1 cellular context compared by ENCODE assay signal in the genomic region with DNA sequence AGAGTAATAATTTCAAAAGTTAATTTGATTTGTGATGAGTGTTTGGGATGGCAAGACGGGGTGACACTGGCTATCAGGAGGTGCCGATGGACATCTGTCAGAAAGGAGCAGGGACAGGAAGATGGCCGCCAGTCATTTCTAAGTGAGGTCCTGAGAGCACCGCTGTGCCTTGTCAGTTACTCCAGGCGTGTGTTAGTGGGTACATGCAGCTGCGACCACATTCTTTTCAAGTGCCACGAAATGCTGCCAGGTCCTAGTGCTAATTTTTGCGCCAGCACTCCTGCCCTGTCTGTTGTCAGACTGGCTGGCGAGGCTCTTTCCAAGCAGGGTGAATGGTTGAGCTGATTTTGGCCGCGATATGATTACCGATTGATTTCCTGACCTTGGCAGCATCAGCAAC.
TF ChIP-seq lines count a peak whose summit lies in the region.

No MANE protein-coding gene starts in this region.

TF ChIP-seq in H1, 55 proteins besides CTCF, POLR2A, EP300 and RAD21 (continued from another document):
- TF ChIP-seq, protein P1, sequence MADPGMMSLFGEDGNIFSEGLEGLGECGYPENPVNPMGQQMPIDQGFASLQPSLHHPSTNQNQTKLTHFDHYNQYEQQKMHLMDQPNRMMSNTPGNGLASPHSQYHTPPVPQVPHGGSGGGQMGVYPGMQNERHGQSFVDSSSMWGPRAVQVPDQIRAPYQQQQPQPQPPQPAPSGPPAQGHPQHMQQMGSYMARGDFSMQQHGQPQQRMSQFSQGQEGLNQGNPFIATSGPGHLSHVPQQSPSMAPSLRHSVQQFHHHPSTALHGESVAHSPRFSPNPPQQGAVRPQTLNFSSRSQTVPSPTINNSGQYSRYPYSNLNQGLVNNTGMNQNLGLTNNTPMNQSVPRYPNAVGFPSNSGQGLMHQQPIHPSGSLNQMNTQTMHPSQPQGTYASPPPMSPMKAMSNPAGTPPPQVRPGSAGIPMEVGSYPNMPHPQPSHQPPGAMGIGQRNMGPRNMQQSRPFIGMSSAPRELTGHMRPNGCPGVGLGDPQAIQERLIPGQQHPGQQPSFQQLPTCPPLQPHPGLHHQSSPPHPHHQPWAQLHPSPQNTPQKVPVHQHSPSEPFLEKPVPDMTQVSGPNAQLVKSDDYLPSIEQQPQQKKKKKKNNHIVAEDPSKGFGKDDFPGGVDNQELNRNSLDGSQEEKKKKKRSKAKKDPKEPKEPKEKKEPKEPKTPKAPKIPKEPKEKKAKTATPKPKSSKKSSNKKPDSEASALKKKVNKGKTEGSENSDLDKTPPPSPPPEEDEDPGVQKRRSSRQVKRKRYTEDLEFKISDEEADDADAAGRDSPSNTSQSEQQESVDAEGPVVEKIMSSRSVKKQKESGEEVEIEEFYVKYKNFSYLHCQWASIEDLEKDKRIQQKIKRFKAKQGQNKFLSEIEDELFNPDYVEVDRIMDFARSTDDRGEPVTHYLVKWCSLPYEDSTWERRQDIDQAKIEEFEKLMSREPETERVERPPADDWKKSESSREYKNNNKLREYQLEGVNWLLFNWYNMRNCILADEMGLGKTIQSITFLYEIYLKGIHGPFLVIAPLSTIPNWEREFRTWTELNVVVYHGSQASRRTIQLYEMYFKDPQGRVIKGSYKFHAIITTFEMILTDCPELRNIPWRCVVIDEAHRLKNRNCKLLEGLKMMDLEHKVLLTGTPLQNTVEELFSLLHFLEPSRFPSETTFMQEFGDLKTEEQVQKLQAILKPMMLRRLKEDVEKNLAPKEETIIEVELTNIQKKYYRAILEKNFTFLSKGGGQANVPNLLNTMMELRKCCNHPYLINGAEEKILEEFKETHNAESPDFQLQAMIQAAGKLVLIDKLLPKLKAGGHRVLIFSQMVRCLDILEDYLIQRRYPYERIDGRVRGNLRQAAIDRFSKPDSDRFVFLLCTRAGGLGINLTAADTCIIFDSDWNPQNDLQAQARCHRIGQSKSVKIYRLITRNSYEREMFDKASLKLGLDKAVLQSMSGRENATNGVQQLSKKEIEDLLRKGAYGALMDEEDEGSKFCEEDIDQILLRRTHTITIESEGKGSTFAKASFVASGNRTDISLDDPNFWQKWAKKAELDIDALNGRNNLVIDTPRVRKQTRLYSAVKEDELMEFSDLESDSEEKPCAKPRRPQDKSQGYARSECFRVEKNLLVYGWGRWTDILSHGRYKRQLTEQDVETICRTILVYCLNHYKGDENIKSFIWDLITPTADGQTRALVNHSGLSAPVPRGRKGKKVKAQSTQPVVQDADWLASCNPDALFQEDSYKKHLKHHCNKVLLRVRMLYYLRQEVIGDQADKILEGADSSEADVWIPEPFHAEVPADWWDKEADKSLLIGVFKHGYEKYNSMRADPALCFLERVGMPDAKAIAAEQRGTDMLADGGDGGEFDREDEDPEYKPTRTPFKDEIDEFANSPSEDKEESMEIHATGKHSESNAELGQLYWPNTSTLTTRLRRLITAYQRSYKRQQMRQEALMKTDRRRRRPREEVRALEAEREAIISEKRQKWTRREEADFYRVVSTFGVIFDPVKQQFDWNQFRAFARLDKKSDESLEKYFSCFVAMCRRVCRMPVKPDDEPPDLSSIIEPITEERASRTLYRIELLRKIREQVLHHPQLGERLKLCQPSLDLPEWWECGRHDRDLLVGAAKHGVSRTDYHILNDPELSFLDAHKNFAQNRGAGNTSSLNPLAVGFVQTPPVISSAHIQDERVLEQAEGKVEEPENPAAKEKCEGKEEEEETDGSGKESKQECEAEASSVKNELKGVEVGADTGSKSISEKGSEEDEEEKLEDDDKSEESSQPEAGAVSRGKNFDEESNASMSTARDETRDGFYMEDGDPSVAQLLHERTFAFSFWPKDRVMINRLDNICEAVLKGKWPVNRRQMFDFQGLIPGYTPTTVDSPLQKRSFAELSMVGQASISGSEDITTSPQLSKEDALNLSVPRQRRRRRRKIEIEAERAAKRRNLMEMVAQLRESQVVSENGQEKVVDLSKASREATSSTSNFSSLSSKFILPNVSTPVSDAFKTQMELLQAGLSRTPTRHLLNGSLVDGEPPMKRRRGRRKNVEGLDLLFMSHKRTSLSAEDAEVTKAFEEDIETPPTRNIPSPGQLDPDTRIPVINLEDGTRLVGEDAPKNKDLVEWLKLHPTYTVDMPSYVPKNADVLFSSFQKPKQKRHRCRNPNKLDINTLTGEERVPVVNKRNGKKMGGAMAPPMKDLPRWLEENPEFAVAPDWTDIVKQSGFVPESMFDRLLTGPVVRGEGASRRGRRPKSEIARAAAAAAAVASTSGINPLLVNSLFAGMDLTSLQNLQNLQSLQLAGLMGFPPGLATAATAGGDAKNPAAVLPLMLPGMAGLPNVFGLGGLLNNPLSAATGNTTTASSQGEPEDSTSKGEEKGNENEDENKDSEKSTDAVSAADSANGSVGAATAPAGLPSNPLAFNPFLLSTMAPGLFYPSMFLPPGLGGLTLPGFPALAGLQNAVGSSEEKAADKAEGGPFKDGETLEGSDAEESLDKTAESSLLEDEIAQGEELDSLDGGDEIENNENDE (IDR thresholded peaks at IDR 0.05; ENCODE audit: insufficient replicate concordance, low read length): no peak
- TF ChIP-seq GABPA (IDR thresholded peaks at IDR 0.05; ENCODE audit: borderline replicate concordance, insufficient read depth, low read length) (no peak), KDM1A (IDR thresholded peaks at IDR 0.05; ENCODE audit: borderline replicate concordance, low read length) (no peak), CHD2 (IDR thresholded peaks at IDR 0.05; ENCODE audit: low read length) (no peak), CBX8 (IDR thresholded peaks at IDR 0.05; ENCODE audit: borderline replicate concordance, low read depth, low read length) (no peak), SIRT6 (IDR thresholded peaks at IDR 0.05; ENCODE audit: low read length) (no peak)
